In genomic region chr4:150316332-150317205, GRCh38 we compare ENCODE assay signal across 2 cellular contexts.
TF ChIP-seq lines count a peak whose summit lies in the region.

No MANE protein-coding gene starts in this region.

TF ChIP-seq in IMR-90, 13 proteins besides CTCF, POLR2A, EP300 and RAD21 (continued from another document):
- no peak for TF ChIP-seq MXI1 (IDR thresholded peaks at IDR 0.05; ENCODE audit: borderline replicate concordance, low read depth, low read length)
- peak; percentile 47; the same call in 1 of the 2 replicates for TF ChIP-seq CEBPB (IDR thresholded peaks at IDR 0.05; ENCODE audit: low read depth, low read length)

TF ChIP-seq in HepG2, 621 proteins besides CTCF, POLR2A, EP300 and RAD21:
- TF ChIP-seq GABPA (IDR thresholded peaks at IDR 0.05; ENCODE audit: low read depth, low read length): no peak
- no peak for TF ChIP-seq GABPA (CRISPR knock-in tag; IDR thresholded peaks at IDR 0.05; ENCODE audit: low read depth)
- no peak for TF ChIP-seq SMAD1 (CRISPR knock-in tag; IDR thresholded peaks at IDR 0.05; ENCODE audit: borderline replicate concordance, low read depth)
- TF ChIP-seq, protein P1, sequence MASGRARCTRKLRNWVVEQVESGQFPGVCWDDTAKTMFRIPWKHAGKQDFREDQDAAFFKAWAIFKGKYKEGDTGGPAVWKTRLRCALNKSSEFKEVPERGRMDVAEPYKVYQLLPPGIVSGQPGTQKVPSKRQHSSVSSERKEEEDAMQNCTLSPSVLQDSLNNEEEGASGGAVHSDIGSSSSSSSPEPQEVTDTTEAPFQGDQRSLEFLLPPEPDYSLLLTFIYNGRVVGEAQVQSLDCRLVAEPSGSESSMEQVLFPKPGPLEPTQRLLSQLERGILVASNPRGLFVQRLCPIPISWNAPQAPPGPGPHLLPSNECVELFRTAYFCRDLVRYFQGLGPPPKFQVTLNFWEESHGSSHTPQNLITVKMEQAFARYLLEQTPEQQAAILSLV (CRISPR knock-in tag; IDR thresholded peaks at IDR 0.05; ENCODE audit: borderline replicate concordance): no peak
- TF ChIP-seq, protein P2, sequence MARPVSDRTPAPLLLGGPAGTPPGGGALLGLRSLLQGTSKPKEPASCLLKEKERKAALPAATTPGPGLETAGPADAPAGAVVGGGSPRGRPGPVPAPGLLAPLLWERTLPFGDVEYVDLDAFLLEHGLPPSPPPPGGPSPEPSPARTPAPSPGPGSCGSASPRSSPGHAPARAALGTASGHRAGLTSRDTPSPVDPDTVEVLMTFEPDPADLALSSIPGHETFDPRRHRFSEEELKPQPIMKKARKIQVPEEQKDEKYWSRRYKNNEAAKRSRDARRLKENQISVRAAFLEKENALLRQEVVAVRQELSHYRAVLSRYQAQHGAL (CRISPR knock-in tag; IDR thresholded peaks at IDR 0.05; ENCODE audit: not compliant biosample characterization): no peak
- TF ChIP-seq MXD3 (CRISPR knock-in tag; IDR thresholded peaks at IDR 0.05): no peak
- no peak for TF ChIP-seq HNF4G (IDR thresholded peaks at IDR 0.05; ENCODE audit: borderline replicate concordance, low read depth, low read length)
- TF ChIP-seq HNF4G (CRISPR knock-in tag; IDR thresholded peaks at IDR 0.05; ENCODE audit: borderline replicate concordance, low read depth): no peak
- no peak for TF ChIP-seq PATZ1 (CRISPR knock-in tag; IDR thresholded peaks at IDR 0.05)
- TF ChIP-seq, protein P3, sequence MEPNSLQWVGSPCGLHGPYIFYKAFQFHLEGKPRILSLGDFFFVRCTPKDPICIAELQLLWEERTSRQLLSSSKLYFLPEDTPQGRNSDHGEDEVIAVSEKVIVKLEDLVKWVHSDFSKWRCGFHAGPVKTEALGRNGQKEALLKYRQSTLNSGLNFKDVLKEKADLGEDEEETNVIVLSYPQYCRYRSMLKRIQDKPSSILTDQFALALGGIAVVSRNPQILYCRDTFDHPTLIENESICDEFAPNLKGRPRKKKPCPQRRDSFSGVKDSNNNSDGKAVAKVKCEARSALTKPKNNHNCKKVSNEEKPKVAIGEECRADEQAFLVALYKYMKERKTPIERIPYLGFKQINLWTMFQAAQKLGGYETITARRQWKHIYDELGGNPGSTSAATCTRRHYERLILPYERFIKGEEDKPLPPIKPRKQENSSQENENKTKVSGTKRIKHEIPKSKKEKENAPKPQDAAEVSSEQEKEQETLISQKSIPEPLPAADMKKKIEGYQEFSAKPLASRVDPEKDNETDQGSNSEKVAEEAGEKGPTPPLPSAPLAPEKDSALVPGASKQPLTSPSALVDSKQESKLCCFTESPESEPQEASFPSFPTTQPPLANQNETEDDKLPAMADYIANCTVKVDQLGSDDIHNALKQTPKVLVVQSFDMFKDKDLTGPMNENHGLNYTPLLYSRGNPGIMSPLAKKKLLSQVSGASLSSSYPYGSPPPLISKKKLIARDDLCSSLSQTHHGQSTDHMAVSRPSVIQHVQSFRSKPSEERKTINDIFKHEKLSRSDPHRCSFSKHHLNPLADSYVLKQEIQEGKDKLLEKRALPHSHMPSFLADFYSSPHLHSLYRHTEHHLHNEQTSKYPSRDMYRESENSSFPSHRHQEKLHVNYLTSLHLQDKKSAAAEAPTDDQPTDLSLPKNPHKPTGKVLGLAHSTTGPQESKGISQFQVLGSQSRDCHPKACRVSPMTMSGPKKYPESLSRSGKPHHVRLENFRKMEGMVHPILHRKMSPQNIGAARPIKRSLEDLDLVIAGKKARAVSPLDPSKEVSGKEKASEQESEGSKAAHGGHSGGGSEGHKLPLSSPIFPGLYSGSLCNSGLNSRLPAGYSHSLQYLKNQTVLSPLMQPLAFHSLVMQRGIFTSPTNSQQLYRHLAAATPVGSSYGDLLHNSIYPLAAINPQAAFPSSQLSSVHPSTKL (CRISPR knock-in tag; IDR thresholded peaks at IDR 0.05): no peak
- no peak for TF ChIP-seq ZNF333 (CRISPR knock-in tag; IDR thresholded peaks at IDR 0.05; ENCODE audit: borderline replicate concordance)
- TF ChIP-seq BORCS8-MEF2B (CRISPR knock-in tag; IDR thresholded peaks at IDR 0.05): no peak
- TF ChIP-seq AKAP8 (CRISPR knock-in tag; IDR thresholded peaks at IDR 0.05): no peak
- TF ChIP-seq ETV5 (CRISPR knock-in tag; IDR thresholded peaks at IDR 0.05; ENCODE audit: borderline replicate concordance): no peak
- no peak for TF ChIP-seq ZNF354B (CRISPR knock-in tag; IDR thresholded peaks at IDR 0.05)
- TF ChIP-seq ZNF776 (CRISPR knock-in tag; IDR thresholded peaks at IDR 0.05): no peak
- TF ChIP-seq HNRNPLL (IDR thresholded peaks at IDR 0.05; ENCODE audit: low read depth, low read length, poor library complexity, severe bottlenecking): no peak
- no peak for TF ChIP-seq NFE2L2 (IDR thresholded peaks at IDR 0.05; ENCODE audit: low read length)
- no peak for TF ChIP-seq ZNF274 (CRISPR knock-in tag; IDR thresholded peaks at IDR 0.05)
- no peak for TF ChIP-seq ZNF572 (CRISPR knock-in tag; IDR thresholded peaks at IDR 0.05)
- TF ChIP-seq TRIM22 (IDR thresholded peaks at IDR 0.05): no peak
- TF ChIP-seq, protein P4, sequence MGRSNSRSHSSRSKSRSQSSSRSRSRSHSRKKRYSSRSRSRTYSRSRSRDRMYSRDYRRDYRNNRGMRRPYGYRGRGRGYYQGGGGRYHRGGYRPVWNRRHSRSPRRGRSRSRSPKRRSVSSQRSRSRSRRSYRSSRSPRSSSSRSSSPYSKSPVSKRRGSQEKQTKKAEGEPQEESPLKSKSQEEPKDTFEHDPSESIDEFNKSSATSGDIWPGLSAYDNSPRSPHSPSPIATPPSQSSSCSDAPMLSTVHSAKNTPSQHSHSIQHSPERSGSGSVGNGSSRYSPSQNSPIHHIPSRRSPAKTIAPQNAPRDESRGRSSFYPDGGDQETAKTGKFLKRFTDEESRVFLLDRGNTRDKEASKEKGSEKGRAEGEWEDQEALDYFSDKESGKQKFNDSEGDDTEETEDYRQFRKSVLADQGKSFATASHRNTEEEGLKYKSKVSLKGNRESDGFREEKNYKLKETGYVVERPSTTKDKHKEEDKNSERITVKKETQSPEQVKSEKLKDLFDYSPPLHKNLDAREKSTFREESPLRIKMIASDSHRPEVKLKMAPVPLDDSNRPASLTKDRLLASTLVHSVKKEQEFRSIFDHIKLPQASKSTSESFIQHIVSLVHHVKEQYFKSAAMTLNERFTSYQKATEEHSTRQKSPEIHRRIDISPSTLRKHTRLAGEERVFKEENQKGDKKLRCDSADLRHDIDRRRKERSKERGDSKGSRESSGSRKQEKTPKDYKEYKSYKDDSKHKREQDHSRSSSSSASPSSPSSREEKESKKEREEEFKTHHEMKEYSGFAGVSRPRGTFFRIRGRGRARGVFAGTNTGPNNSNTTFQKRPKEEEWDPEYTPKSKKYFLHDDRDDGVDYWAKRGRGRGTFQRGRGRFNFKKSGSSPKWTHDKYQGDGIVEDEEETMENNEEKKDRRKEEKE (IDR thresholded peaks at IDR 0.05): no peak
